18 cellular contexts compared by ENCODE assay signal in genomic region chr11:69840371-69841169, GRCh38. TPM values are rescaled to one million over a fixed set of nuclear protein-coding genes. Genes with fewer than 3 reads are reported as not detected.
DNase-seq lines count a peak whose midpoint lies in the region; ATAC-seq and TF ChIP-seq lines count a peak whose summit lies in the region.
"Had no signal": no experiment of that assay in that cellular context is flagged by ENCODE, and none has a peak within 500 bp of the region (broad histone marks: within the 10 kb centered on the region; RNA-seq: fewer than 3 reads in every experiment).

No MANE protein-coding gene starts in this region.

- no peak overlapping the region for H3K27ac Mint-ChIP-seq in endodermal cell
- H3K27ac Mint-ChIP-seq: activated naive CD8-positive, alpha-beta T cell had no signal

- H3K4me3 ChIP-seq in NT2/D1 (ENCODE audit: insufficient read length, low read depth) = no peak overlapping the region
- no peak overlapping the region for H3K4me3 ChIP-seq in endodermal cell (ENCODE audit: low read length)
- no peak overlapping the region for H3K4me3 ChIP-seq in spleen
- H3K4me3 ChIP-seq: thyroid gland had no signal

- H3K27me3 ChIP-seq in NT2/D1 (ENCODE audit: insufficient read depth, insufficient read length) (peaks cover 9% of the 10 kb centered on the region), endodermal cell (ENCODE audit: control insufficient read depth, insufficient read depth, low read length, poor library complexity, severe bottlenecking) (no peaks in the 10 kb centered on the region), spleen (replicated peaks in 1 of 7) (peaks cover 0 to 64% (median 5%) of the 10 kb centered on the region in 7 donors)
- H3K27me3 ChIP-seq: thyroid gland had no signal

- DNase-seq in activated effector memory CD4-positive, alpha-beta T cell treated with anti-CD3 and anti-CD28 coated beads, Interleukin-2, amount 50 U/mL, for 16 hours = peak; percentile 50
- DNase-seq in activated effector memory CD4-positive, alpha-beta T cell treated with Interleukin-2 at 50 U/mL for 16 hours = no peak
- DNase-seq in NT2/D1 (ENCODE audit: low read depth, low spot score) (no peak), endodermal cell (peak; percentile 60), spleen (peak; percentile 56), GM19240 (ENCODE audit: insufficient read length, low spot score) (no peak)
- DNase-seq: activated CD4-positive, CD25-positive, alpha-beta regulatory T cell; caudate nucleus; OCI-M1; stimulated activated CD4-positive, alpha-beta T cell treated with anti-CD3 and anti-CD28 coated beads, Interleukin-4, amount 100 ng/mL, for 1 hour had no signal

- TF ChIP-seq POLR2A in spleen (IDR thresholded peaks at IDR 0.05) = no peak

- intact Hi-C loops in spleen (cut with DNase I; ENCODE audit: low total_unique reads) = no loop called here

- H3K27ac ChIP-seq in endodermal cell (ENCODE audit: low read depth, low read length) (no peak overlapping the region), spleen (no peak overlapping the region)
- H3K27ac ChIP-seq: thyroid gland had no signal

- peak overlapping the region; percentile 36 for H3K9ac ChIP-seq in NT2/D1 (ENCODE audit: insufficient read length, low read depth)
- no peak overlapping the region for H3K9ac ChIP-seq in endodermal cell (ENCODE audit: extremely low read depth, low read length, poor library complexity, severe bottlenecking)

- H3K27me3 Mint-ChIP-seq in endodermal cell (ENCODE audit: insufficient read depth) = peaks cover 4% of the 10 kb centered on the region

- TF ChIP-seq CTCF in endodermal cell (conservative IDR thresholded peaks at IDR 0.05) (no peak), spleen (IDR thresholded peaks at IDR 0.05 in 8 of 11, conservative IDR thresholded peaks at IDR 0.05 in 3 of 11) (no peak)

- peaks cover 12% of the 10 kb centered on the region for H3K4me1 ChIP-seq in NT2/D1 (ENCODE audit: insufficient read depth, insufficient read length)
- no peaks in the 10 kb centered on the region for H3K4me1 ChIP-seq in endodermal cell (ENCODE audit: control insufficient read depth, insufficient read depth, low read length)
- H3K4me1 ChIP-seq in spleen = no peaks in the 10 kb centered on the region
- H3K4me1 ChIP-seq: thyroid gland had no signal

- no peaks in the 10 kb centered on the region for H3K4me1 Mint-ChIP-seq in endodermal cell

- no peaks in the 10 kb centered on the region for H3K9me3 Mint-ChIP-seq in endodermal cell
- H3K9me3 Mint-ChIP-seq: neural crest cell had no signal

- ATAC-seq in GM19455 (IDR thresholded peaks at IDR 0.05; ENCODE audit: unreplicated experiment) (no peak), HG02588 (IDR thresholded peaks at IDR 0.05; ENCODE audit: unreplicated experiment) (no peak)

- H3K9me3 ChIP-seq in NT2/D1 (ENCODE audit: insufficient read depth, low read length) (no peaks in the 10 kb centered on the region), endodermal cell (ENCODE audit: control insufficient read depth, low read length) (no peaks in the 10 kb centered on the region), spleen (no peaks in the 10 kb centered on the region)
- H3K9me3 ChIP-seq: thyroid gland had no signal

- no peak overlapping the region for H3K4me3 Mint-ChIP-seq in endodermal cell
- H3K4me3 Mint-ChIP-seq: activated naive CD8-positive, alpha-beta T cell; neural crest cell had no signal

- no peaks in the 10 kb centered on the region for H3K36me3 ChIP-seq in NT2/D1 (ENCODE audit: insufficient read depth, insufficient read length, low read length)
- no peaks in the 10 kb centered on the region for H3K36me3 ChIP-seq in endodermal cell (ENCODE audit: control insufficient read depth, insufficient read depth, low read length)
- no peaks in the 10 kb centered on the region for H3K36me3 ChIP-seq in spleen
- H3K36me3 ChIP-seq: thyroid gland had no signal

- WGBS in endodermal cell (ENCODE audit: insufficient coverage in 1 of 2, insufficient read length in 1 of 2), 2 experiments = 67 to 75% methylated on average over 5 to 20 of the region's 20 CpGs
- 62 to 74% (median 70%) methylated on average over 15 to 20 of the region's 20 CpGs for WGBS in spleen, 5 donors

- no peaks in the 10 kb centered on the region for H3K36me3 Mint-ChIP-seq in endodermal cell (ENCODE audit: low read depth)
- H3K36me3 Mint-ChIP-seq: activated naive CD8-positive, alpha-beta T cell had no signal

RNA-seq across cellular contexts. Expression of gene FGF3, which starts 21.4 kb away (rescaled TPM):
- total RNA-seq in endodermal cell (not detected), spleen (not detected)
- 0.39 TPM for polyA plus RNA-seq in endodermal cell (2013, experiment 1 of 2)
- 0.41 TPM for polyA plus RNA-seq in endodermal cell (2013, experiment 2 of 2)
- polyA plus RNA-seq in spleen = not detected
- total RNA-seq: fibroblast of villous mesenchyme; lower leg skin; neural crest cell; T-helper 1 cell treated with Interleukin-12 subunit alpha and Interleukin-12 subunit beta and Interleukin-4 antibody, amounts not matched to agents 30 ng/mL and 1 ng/mL, for 36 hours; thyroid gland had no signal

Comparison
In these comparisons a context has a peak if more than half of its experiments do, and no peak if none do; other contexts are left out.
1. DNase-seq: peak in activated effector memory CD4-positive, alpha-beta T cell treated with anti-CD3 and anti-CD28 coated beads, Interleukin-2, amount 50 U/mL, for 16 hours (single experiment), endodermal cell (single experiment) and spleen (single experiment); none in activated effector memory CD4-positive, alpha-beta T cell treated with Interleukin-2 at 50 U/mL for 16 hours (single experiment), NT2/D1 (single experiment) and GM19240 (single experiment).